Comparison of ENCODE assay signal across 25 cellular contexts in genomic region chr17:72575542-72576233, GRCh38.
DNase-seq lines count a peak whose midpoint lies in the region; ATAC-seq and TF ChIP-seq lines count a peak whose summit lies in the region.
"Had no signal": no experiment of that assay in that cellular context is flagged by ENCODE, and none has a peak within 500 bp of the region (broad histone marks: within the 10 kb centered on the region; RNA-seq: fewer than 3 reads in every experiment).

No MANE protein-coding gene starts in this region.

- no peak for TF ChIP-seq CTCF in SK-N-SH (IDR thresholded peaks at IDR 0.05)
- TF ChIP-seq CTCF in type B pancreatic cell (conservative IDR thresholded peaks at IDR 0.05): no peak

- peaks cover 35% of the 10 kb centered on the region for H3K79me2 ChIP-seq in SK-N-SH (ENCODE audit: insufficient read depth)

- H3K9me3 ChIP-seq in SK-N-SH: no peaks in the 10 kb centered on the region
- H3K9me3 ChIP-seq: heart left ventricle, psoas muscle, vagina had no signal

- peaks cover under 1% of the 10 kb centered on the region; the same call in 1 of the 2 replicates for H4K20me1 ChIP-seq in SK-N-SH (ENCODE audit: insufficient read depth)

- no peak for ATAC-seq in SK-N-SH treated with all-trans-retinoic acid at 6 μM for 48 hours
- no peak for ATAC-seq in activated CD4-positive, CD25-positive, alpha-beta regulatory T cell treated with anti-CD3 and anti-CD28 coated beads, Interleukin-2, amount 50 U/mL, for 24 hours
- ATAC-seq: effector memory CD8-positive, alpha-beta T cell; GM12878; heart left ventricle; naive thymus-derived CD8-positive, alpha-beta T cell; psoas muscle had no signal

- TF ChIP-seq EP300 in SK-N-SH (IDR thresholded peaks at IDR 0.05; ENCODE audit: borderline replicate concordance in 1 of 2, low read depth in 1 of 2, low read length in 1 of 2): no peak

- H2AFZ ChIP-seq in SK-N-SH (ENCODE audit: low read depth): no peak overlapping the region

- no peak overlapping the region for H3K27ac ChIP-seq in SK-N-SH (ENCODE audit: low read depth in 2 of 2, low read length in 1 of 2)
- peak overlapping the region; percentile 44 for H3K27ac ChIP-seq in angular gyrus (ENCODE audit: low read depth, low read length)
- peak overlapping the region; percentile 50 for H3K27ac ChIP-seq in layer of hippocampus (ENCODE audit: low read depth, low read length)
- H3K27ac ChIP-seq: heart left ventricle, psoas muscle, vagina had no signal

- no peaks in the 10 kb centered on the region for H3K36me3 ChIP-seq in SK-N-SH (replicated peaks in 1 of 2; ENCODE audit: control insufficient read depth in 1 of 2, insufficient read depth in 2 of 2, low read length in 1 of 2)
- H3K36me3 ChIP-seq: heart left ventricle, vagina had no signal

- H3K27ac Mint-ChIP-seq in type B pancreatic cell: peak overlapping the region; percentile 75
- H3K27ac Mint-ChIP-seq: effector memory CD8-positive, alpha-beta T cell; HFFc6; immature natural killer cell; naive thymus-derived CD8-positive, alpha-beta T cell had no signal

- no peaks in the 10 kb centered on the region for H3K27me3 Mint-ChIP-seq in type B pancreatic cell

- peaks cover 74% of the 10 kb centered on the region for H3K4me1 Mint-ChIP-seq in type B pancreatic cell (ENCODE audit: unreplicated experiment)
- H3K4me1 Mint-ChIP-seq: central memory CD8-positive, alpha-beta T cell; immature natural killer cell; naive thymus-derived CD8-positive, alpha-beta T cell had no signal

- no peak overlapping the region for H3K4me3 ChIP-seq in SK-N-SH (ENCODE audit: low read depth in 2 of 2, low read length in 1 of 2)
- H3K4me3 ChIP-seq: GM12878, heart left ventricle, psoas muscle, smooth muscle cell, vagina had no signal

- H3K4me2 ChIP-seq in SK-N-SH: peak overlapping the region; percentile 1; the same call in 1 of the 2 replicates
- H3K4me2 ChIP-seq: smooth muscle cell had no signal

- H3K9me2 ChIP-seq in SK-N-SH: no peaks in the 10 kb centered on the region

- 76% methylated on average over 8 of the region's 8 CpGs for WGBS in SK-N-SH (ENCODE audit: low lambda C conversion rate)

- H3K4me1 ChIP-seq in SK-N-SH (ENCODE audit: control insufficient read depth in 1 of 2, insufficient read depth in 2 of 2, low read depth in 1 of 2, low read length in 1 of 2): peaks cover 0 to 12% of the 10 kb centered on the region in 2 experiments; a peak in 1 of 4 replicates
- H3K4me1 ChIP-seq: heart left ventricle, psoas muscle, vagina had no signal

- no peak for TF ChIP-seq RAD21 in SK-N-SH (IDR thresholded peaks at IDR 0.05; ENCODE audit: low read length)

- H3K27me3 ChIP-seq in SK-N-SH (ENCODE audit: insufficient read depth): no peaks in the 10 kb centered on the region
- H3K27me3 ChIP-seq in layer of hippocampus (ENCODE audit: control insufficient read depth, insufficient read depth, low read length): peaks cover 4% of the 10 kb centered on the region
- H3K27me3 ChIP-seq: vagina had no signal

- DNase-seq in SK-N-SH (no peak), type B pancreatic cell (ENCODE audit: extremely low spot score, unreplicated experiment) (no peak), NK-92 (lab: John Stamatoyannopoulos, UW; ENCODE audit: unreplicated experiment) (no peak), NAMALWA (ENCODE audit: low spot score) (no peak)
- DNase-seq: activated CD4-positive, alpha-beta T cell treated with anti-CD3 and anti-CD28 coated beads, Interleukin-2, amount 50 U/mL, for 4 hours; amniotic stem cell; effector memory CD8-positive, alpha-beta T cell; GF-D8; heart left ventricle; HFFc6; immature natural killer cell; naive thymus-derived CD8-positive, alpha-beta T cell; NCI-H1930; NCI-H446 treated with DMSO at 0.1 percent for 48 hours; psoas muscle; SHP77; stimulated activated CD4-positive, alpha-beta T cell treated with anti-CD3 and anti-CD28 coated beads, Interleukin-4, amount 100 ng/mL, for 24 hours had no signal

- no peaks in the 10 kb centered on the region for H3F3A ChIP-seq in SK-N-SH (replicated peaks; ENCODE audit: insufficient read depth)

- POLR2A ChIA-PET in SK-N-SH (lab: Yijun Ruan, JAX): no interaction called here

- CTCF ChIA-PET in SK-N-SH (lab: Yijun Ruan, JAX): interaction anchor here (1.4 to 5.7 kb wide), 5 partner anchors 12 to 150 kb away, joined by 4 to 33 read pairs (median 6); no protein-coding TSS in a partner anchor

- no peak overlapping the region for H3K9ac ChIP-seq in SK-N-SH

- peaks cover 3% of the 10 kb centered on the region for H3K36me3 Mint-ChIP-seq in type B pancreatic cell
- H3K36me3 Mint-ChIP-seq: immature natural killer cell; naive thymus-derived CD8-positive, alpha-beta T cell had no signal

- peak overlapping the region; percentile 68 for H3K4me3 Mint-ChIP-seq in type B pancreatic cell
- H3K4me3 Mint-ChIP-seq: central memory CD8-positive, alpha-beta T cell; effector memory CD8-positive, alpha-beta T cell; HFFc6; immature natural killer cell; naive thymus-derived CD8-positive, alpha-beta T cell had no signal

- no peaks in the 10 kb centered on the region for H3K9me3 Mint-ChIP-seq in type B pancreatic cell
- H3K9me3 Mint-ChIP-seq: central memory CD8-positive, alpha-beta T cell; effector memory CD8-positive, alpha-beta T cell; HFFc6; naive thymus-derived CD8-positive, alpha-beta T cell had no signal

TF ChIP-seq in SK-N-SH, 30 proteins besides CTCF, POLR2A, EP300 and RAD21:
- TF ChIP-seq TAF1 (IDR thresholded peaks at IDR 0.05; ENCODE audit: borderline replicate concordance, low read depth, low read length): no peak
- TF ChIP-seq NFIC (IDR thresholded peaks at IDR 0.05; ENCODE audit: borderline replicate concordance): no peak
- TF ChIP-seq TCF12 (IDR thresholded peaks at IDR 0.05): no peak
- TF ChIP-seq TEAD4 (IDR thresholded peaks at IDR 0.05; ENCODE audit: borderline replicate concordance, insufficient read depth): no peak
- no peak for TF ChIP-seq MXI1 (IDR thresholded peaks at IDR 0.05; ENCODE audit: low read depth, low read length)
- TF ChIP-seq EZH2phosphoT487 (IDR thresholded peaks at IDR 0.05; ENCODE audit: borderline replicate concordance, low read depth): no peak
- TF ChIP-seq USF2 (IDR thresholded peaks at IDR 0.05; ENCODE audit: borderline replicate concordance, low read depth, low read length): no peak

TF ChIP-seq in SK-N-SH treated with all-trans-retinoic acid at 6 μM for 48 hours, 23 proteins besides CTCF, POLR2A, EP300 and RAD21:
- TF ChIP-seq SNAI2 (CRISPR knock-in tag; IDR thresholded peaks at IDR 0.05): no peak
- TF ChIP-seq PATZ1 (CRISPR knock-in tag; IDR thresholded peaks at IDR 0.05; ENCODE audit: borderline replicate concordance): no peak
- TF ChIP-seq TOX (CRISPR knock-in tag; IDR thresholded peaks at IDR 0.05; ENCODE audit: borderline replicate concordance): no peak
- no peak for TF ChIP-seq ESRRG (CRISPR knock-in tag; IDR thresholded peaks at IDR 0.05)
- no peak for TF ChIP-seq BACH2 (CRISPR knock-in tag; IDR thresholded peaks at IDR 0.05; ENCODE audit: borderline replicate concordance)
- no peak for TF ChIP-seq GLIS3 (CRISPR knock-in tag; IDR thresholded peaks at IDR 0.05)
- TF ChIP-seq ZC3H10 (CRISPR knock-in tag; IDR thresholded peaks at IDR 0.05): no peak
- no peak for TF ChIP-seq ZNF8 (CRISPR knock-in tag; IDR thresholded peaks at IDR 0.05)
- TF ChIP-seq RARB (CRISPR knock-in tag; IDR thresholded peaks at IDR 0.05): no peak
- TF ChIP-seq CSRNP3 (CRISPR knock-in tag; IDR thresholded peaks at IDR 0.05): no peak
- TF ChIP-seq CSDC2 (CRISPR knock-in tag; IDR thresholded peaks at IDR 0.05): no peak
- TF ChIP-seq POU6F1 (CRISPR knock-in tag; IDR thresholded peaks at IDR 0.05; ENCODE audit: borderline replicate concordance, low read depth): no peak

Comparison
In these comparisons a context has a peak if more than half of its experiments do, and no peak if none do; other contexts are left out.
1. H3K27ac ChIP-seq: peak in angular gyrus (single experiment) and layer of hippocampus (single experiment); none in SK-N-SH (0 of 2).